In genomic region chr12:77720258-77720657, GRCh38 we compare ENCODE assay signal across 11 cellular contexts.
DNase-seq lines count a peak whose midpoint lies in the region; ATAC-seq and TF ChIP-seq lines count a peak whose summit lies in the region.
"Had no signal": no experiment of that assay in that cellular context is flagged by ENCODE, and none has a peak within 500 bp of the region (broad histone marks: within the 10 kb centered on the region; RNA-seq: fewer than 3 reads in every experiment).

No MANE protein-coding gene starts in this region.

- no peaks in the 10 kb centered on the region for H4K20me1 ChIP-seq in smooth muscle cell (ENCODE audit: low read depth)

- DNase-seq in SHP77 treated with DMSO at 0.1 percent for 48 hours (lab: John Stamatoyannopoulos, UW) (peak; percentile 1), SHP77 (lab: John Stamatoyannopoulos, UW) (no peak), NCI-H524 treated with DMSO at 0.1 percent for 48 hours (lab: John Stamatoyannopoulos, UW) (peak; percentile 22), fibroblast of peridontal ligament (ENCODE audit: extremely low read depth) (peak; percentile 8), smooth muscle cell (lab: John Stamatoyannopoulos, UW; ENCODE audit: unreplicated experiment) (no peak), hypothalamus (lab: John Stamatoyannopoulos, UW) (no peak), GM10248 (ENCODE audit: extremely low spot score) (no peak)
- DNase-seq: C1 segment of cervical spinal cord, dermis blood vessel endothelial cell, NCI-H1694 had no signal

- no peak for ATAC-seq in GM18909 (IDR thresholded peaks at IDR 0.05; ENCODE audit: poor library complexity, unreplicated experiment)

- WGBS in smooth muscle cell (ENCODE audit: low lambda C conversion rate) = 51% methylated on average over 2 of the region's 2 CpGs

- peak; percentile 6 for TF ChIP-seq CTCF in smooth muscle cell (IDR thresholded peaks at IDR 0.05; ENCODE audit: borderline replicate concordance, insufficient read depth, poor library complexity, severe bottlenecking)
- no peak for TF ChIP-seq CTCF in GM10248 (IDR thresholded peaks at IDR 0.05; ENCODE audit: control extremely low read depth, extremely low read depth, low read depth, missing control alignments)

- H2AFZ ChIP-seq in smooth muscle cell (ENCODE audit: low read depth) = peak overlapping the region; percentile 53

- no peaks in the 10 kb centered on the region for H3K79me2 ChIP-seq in smooth muscle cell (ENCODE audit: low read depth)

- POLR2A ChIA-PET in GM10248 (lab: Yijun Ruan, JAX) = no interaction called here

- no peak overlapping the region for H3K4me2 ChIP-seq in smooth muscle cell

- H3K9ac ChIP-seq in smooth muscle cell (ENCODE audit: low read depth) = no peak overlapping the region

- peaks cover 8% of the 10 kb centered on the region for H3F3A ChIP-seq in smooth muscle cell (ENCODE audit: low read depth)

- H3K4me1 ChIP-seq in smooth muscle cell (ENCODE audit: low read depth) = peaks cover 8% of the 10 kb centered on the region

- CTCF ChIA-PET in GM10248 (lab: Yijun Ruan, JAX) = interaction anchor here (1.4 to 1.8 kb wide), 3 partner anchors 10 to 205 kb away, joined by 3 to 5 read pairs (median 5); no protein-coding TSS in a partner anchor

- no peak overlapping the region for H3K4me3 ChIP-seq in smooth muscle cell

- H3K27me3 ChIP-seq in smooth muscle cell (ENCODE audit: low read depth) = no peaks in the 10 kb centered on the region

- no peaks in the 10 kb centered on the region for H3K9me3 ChIP-seq in smooth muscle cell (replicated peaks; ENCODE audit: low read depth)

- H3K36me3 ChIP-seq in smooth muscle cell (ENCODE audit: low read depth) = no peaks in the 10 kb centered on the region

- H3K27ac ChIP-seq in smooth muscle cell (ENCODE audit: low read depth) = no peak overlapping the region

Comparison
In these comparisons a context has a peak if more than half of its experiments do, and no peak if none do; other contexts are left out.
1. DNase-seq: peak in SHP77 treated with DMSO at 0.1 percent for 48 hours (single experiment), NCI-H524 treated with DMSO at 0.1 percent for 48 hours (single experiment) and fibroblast of peridontal ligament (single experiment); none in SHP77 (0 of 2), smooth muscle cell (single experiment), hypothalamus (0 of 51) and GM10248 (single experiment).